In genomic region chr1:151593651-151594625, GRCh38 we compare ENCODE assay signal across 1 cellular context.
TF ChIP-seq lines count a peak whose summit lies in the region.

No MANE protein-coding gene starts in this region.

TF ChIP-seq in SK-N-SH, 30 proteins besides CTCF, POLR2A, EP300 and RAD21 (continued from another document):
- no peak for TF ChIP-seq REST (IDR thresholded peaks at IDR 0.05; ENCODE audit: low read depth, low read length)
- TF ChIP-seq USF1 (IDR thresholded peaks at IDR 0.05; ENCODE audit: borderline replicate concordance, low read depth) = no peak
- no peak for TF ChIP-seq RXRA (IDR thresholded peaks at IDR 0.05; ENCODE audit: borderline replicate concordance, low read depth)
- TF ChIP-seq GATA2 (CRISPR knock-in tag; IDR thresholded peaks at IDR 0.05) = no peak
- TF ChIP-seq FOXM1 (IDR thresholded peaks at IDR 0.05; ENCODE audit: low read depth) = no peak
- TF ChIP-seq MAX (IDR thresholded peaks at IDR 0.05; ENCODE audit: low read depth) = 0 out of 2 replicates have a peak, but pooled peaks have one; percentile 15
- no peak for TF ChIP-seq FOXJ3 (CRISPR knock-in tag; IDR thresholded peaks at IDR 0.05)
- TF ChIP-seq IRF3 (IDR thresholded peaks at IDR 0.05; ENCODE audit: low read depth, low read length) = no peak
- no peak for TF ChIP-seq SIN3A (IDR thresholded peaks at IDR 0.05; ENCODE audit: borderline replicate concordance, low read depth, low read length)
- no peak for TF ChIP-seq RFX5 (IDR thresholded peaks at IDR 0.05; ENCODE audit: low read length)
- TF ChIP-seq SMC3 (IDR thresholded peaks at IDR 0.05; ENCODE audit: low read depth, low read length) = peak; percentile 80
- TF ChIP-seq USF2 (IDR thresholded peaks at IDR 0.05; ENCODE audit: borderline replicate concordance, low read depth, low read length) = no peak
